26 cellular contexts compared by ENCODE assay signal in genomic region chr14:105131241-105131640, GRCh38.
"Had no signal": no experiment of that assay in that cellular context is flagged by ENCODE, and none has a peak within 500 bp of the region (broad histone marks: within the 10 kb centered on the region; RNA-seq: fewer than 3 reads in every experiment).

No MANE protein-coding gene starts in this region.

- ATAC-seq: naive thymus-derived CD4-positive, alpha-beta T cell; natural killer cell treated with Interleukin-12 subunit alpha and Interleukin-12 subunit beta and Interleukin-15 and Interleukin-18, amount 100 ng/mL, for 72 hours; right cardiac atrium; sciatic nerve; stimulated activated naive B cell treated with anti-CD40 and anti-IgM and Interleukin-4, amounts not matched to agents 10 μg/mL and 1 μg/mL and 100 μg/mL, for 72 hours; stimulated activated naive CD8-positive, alpha-beta T cell treated with anti-CD3 and anti-CD28 coated beads, Interleukin-15, Interleukin-2, amounts not matched to agents 100 U/mL and 50 U/mL, for 24 hours had no signal

- H3K27me3 ChIP-seq: ovary, testis, thyroid gland, transverse colon, upper lobe of left lung, vagina had no signal

- H3K27ac ChIP-seq: left ventricle myocardium inferior, ovary, prostate gland, skin epidermis, stomach, testis, thyroid gland, transverse colon, upper lobe of left lung, vagina had no signal

- DNase-seq: immature natural killer cell; kidney; left ventricle myocardium inferior; mesendoderm; naive thymus-derived CD4-positive, alpha-beta T cell; ovary; retina; right cardiac atrium; stimulated activated CD4-positive, alpha-beta T cell treated with anti-CD3 and anti-CD28 coated beads, Interleukin-12 subunit alpha, Interleukin-12 subunit beta, amount 100 ng/mL, for 4 hours; stimulated activated CD4-positive, alpha-beta T cell treated with anti-CD3 and anti-CD28 coated beads, Interleukin-15, amount 100 ng/mL, for 24 hours; stimulated activated CD4-positive, alpha-beta T cell treated with anti-CD3 and anti-CD28 coated beads, Interleukin-2, amount 100 ng/mL, for 24 hours; stimulated activated CD4-positive, alpha-beta T cell treated with anti-CD3 and anti-CD28 coated beads, Interleukin-4, amount 100 ng/mL, for 1 hour; stimulated activated naive B cell treated with anti-CD40 and anti-IgM and Interleukin-4, amounts not matched to agents 10 μg/mL and 1 μg/mL and 100 μg/mL, for 72 hours; stimulated activated naive CD8-positive, alpha-beta T cell treated with anti-CD3 and anti-CD28 coated beads, Interleukin-15, Interleukin-2, amounts not matched to agents 100 U/mL and 50 U/mL, for 24 hours; stomach; testis; thyroid gland; transverse colon had no signal

- H3K4me3 ChIP-seq: left ventricle myocardium inferior, lung, ovary, prostate gland, skin epidermis, stomach, testis, thyroid gland, transverse colon, upper lobe of left lung, vagina had no signal

- H3K9me3 ChIP-seq: ovary, testis, thyroid gland had no signal

- H3K4me1 ChIP-seq: left ventricle myocardium inferior, prostate gland, stomach, testis, thyroid gland, transverse colon, upper lobe of left lung, vagina had no signal

- H3K36me3 ChIP-seq: left ventricle myocardium inferior, ovary, prostate gland, stomach, thyroid gland, transverse colon, upper lobe of left lung, vagina had no signal

- FAIRE-seq: islet of Langerhans, kidney had no signal
